ENCODE assay signal across 21 cellular contexts in genomic region chr2:112161431-112162145, GRCh38. TPM values are rescaled to one million over a fixed set of nuclear protein-coding genes. Genes with fewer than 3 reads are reported as not detected.
DNase-seq lines count a peak whose midpoint lies in the region; ATAC-seq lines count a peak whose summit lies in the region.
"Had no signal": no experiment of that assay in that cellular context is flagged by ENCODE, and none has a peak within 500 bp of the region (broad histone marks: within the 10 kb centered on the region; RNA-seq: fewer than 3 reads in every experiment).

No MANE protein-coding gene starts in this region.

- CTCF ChIA-PET in activated naive CD4-positive, alpha-beta T cell treated with anti-CD3 and anti-CD28 coated beads, Interleukin-2, amount 10 ng/mL, durations not matched to agents 7 days and 5 days (lab: Charles Lee), result no interaction called here
- CTCF ChIA-PET in activated naive CD4-positive, alpha-beta T cell treated with anti-CD3 and anti-CD28 coated beads for 36 hours (lab: Charles Lee), result interaction anchor here (0.7 kb wide), 1 partner anchor 13 kb away, joined by 3 read pairs; no protein-coding TSS in a partner anchor

- intact Hi-C loops in activated naive CD4-positive, alpha-beta T cell treated with anti-CD3 and anti-CD28 coated beads for 36 hours (cut with micrococcal nuclease), result no loop called here

- H3K36me3 Mint-ChIP-seq in activated naive CD4-positive, alpha-beta T cell treated with anti-CD3 and anti-CD28 coated beads, Interleukin-2, amount 10 ng/mL, durations not matched to agents 7 days and 5 days, result no peaks in the 10 kb centered on the region
- no peaks in the 10 kb centered on the region for H3K36me3 Mint-ChIP-seq in activated naive CD4-positive, alpha-beta T cell treated with anti-CD3 and anti-CD28 coated beads for 36 hours (ENCODE audit: low read depth)
- H3K36me3 Mint-ChIP-seq: CD14-positive monocyte, IgD-negative memory B cell, mesothelial cell of epicardium had no signal

- DNase-seq in activated naive CD4-positive, alpha-beta T cell treated with anti-CD3 and anti-CD28 coated beads, Interleukin-2, amount 10 ng/mL, durations not matched to agents 7 days and 5 days, result peak; percentile 8
- DNase-seq in activated naive CD4-positive, alpha-beta T cell treated with anti-CD3 and anti-CD28 coated beads for 36 hours, result no peak
- DNase-seq in NCI-H2171 (lab: John Stamatoyannopoulos, UW) (peak; percentile 55), SHP77 treated with DMSO at 0.1 percent for 48 hours (lab: John Stamatoyannopoulos, UW) (peak; percentile 43), RPMI8226 (no peak), mucosa of gallbladder (ENCODE audit: low spot score) (no peak), NCI-H446 (lab: John Stamatoyannopoulos, UW) (no peak)
- DNase-seq: activated naive CD8-positive, alpha-beta T cell treated with anti-CD3 and anti-CD28 coated beads for 36 hours; DMS 273 treated with DMSO at 0.1 percent for 48 hours; effector memory CD4-positive, alpha-beta T cell; GF-D8; GOT3; MG63; NCI-H2081 treated with DMSO at 0.1 percent for 48 hours; sigmoid colon had no signal

- no peaks in the 10 kb centered on the region for H3K9me3 Mint-ChIP-seq in activated naive CD4-positive, alpha-beta T cell treated with anti-CD3 and anti-CD28 coated beads, Interleukin-2, amount 10 ng/mL, durations not matched to agents 7 days and 5 days
- H3K9me3 Mint-ChIP-seq in activated naive CD4-positive, alpha-beta T cell treated with anti-CD3 and anti-CD28 coated beads for 36 hours, result no peaks in the 10 kb centered on the region
- H3K9me3 Mint-ChIP-seq: activated naive CD8-positive, alpha-beta T cell treated with anti-CD3 and anti-CD28 coated beads for 36 hours; IgD-negative memory B cell; mesothelial cell of epicardium; nephron had no signal

- no peak for ATAC-seq in GM21737 (IDR thresholded peaks at IDR 0.05; ENCODE audit: unreplicated experiment)
- ATAC-seq: activated CD4-positive, CD25-positive, alpha-beta regulatory T cell treated with anti-CD3 and anti-CD28 coated beads, Interleukin-2, amount 50 U/mL, for 24 hours had no signal

- H3K4me1 Mint-ChIP-seq in activated naive CD4-positive, alpha-beta T cell treated with anti-CD3 and anti-CD28 coated beads, Interleukin-2, amount 10 ng/mL, durations not matched to agents 7 days and 5 days, result peaks cover 15% of the 10 kb centered on the region
- H3K4me1 Mint-ChIP-seq in activated naive CD4-positive, alpha-beta T cell treated with anti-CD3 and anti-CD28 coated beads for 36 hours (ENCODE audit: low read depth), result peaks cover 15% of the 10 kb centered on the region
- H3K4me1 Mint-ChIP-seq: mesothelial cell of epicardium, nephron had no signal

- no peak overlapping the region for H3K27ac Mint-ChIP-seq in activated naive CD4-positive, alpha-beta T cell treated with anti-CD3 and anti-CD28 coated beads, Interleukin-2, amount 10 ng/mL, durations not matched to agents 7 days and 5 days
- H3K27ac Mint-ChIP-seq in activated naive CD4-positive, alpha-beta T cell treated with anti-CD3 and anti-CD28 coated beads for 36 hours, result no peak overlapping the region
- H3K27ac Mint-ChIP-seq: activated naive CD8-positive, alpha-beta T cell treated with anti-CD3 and anti-CD28 coated beads for 36 hours; mesothelial cell of epicardium; nephron had no signal

- peaks cover 8% of the 10 kb centered on the region for H3K27me3 Mint-ChIP-seq in activated naive CD4-positive, alpha-beta T cell treated with anti-CD3 and anti-CD28 coated beads, Interleukin-2, amount 10 ng/mL, durations not matched to agents 7 days and 5 days
- no peaks in the 10 kb centered on the region for H3K27me3 Mint-ChIP-seq in activated naive CD4-positive, alpha-beta T cell treated with anti-CD3 and anti-CD28 coated beads for 36 hours (ENCODE audit: low read depth)

- H3K4me3 Mint-ChIP-seq in activated naive CD4-positive, alpha-beta T cell treated with anti-CD3 and anti-CD28 coated beads, Interleukin-2, amount 10 ng/mL, durations not matched to agents 7 days and 5 days, result no peak overlapping the region
- no peak overlapping the region for H3K4me3 Mint-ChIP-seq in activated naive CD4-positive, alpha-beta T cell treated with anti-CD3 and anti-CD28 coated beads for 36 hours
- H3K4me3 Mint-ChIP-seq: activated naive CD8-positive, alpha-beta T cell treated with anti-CD3 and anti-CD28 coated beads for 36 hours; CD14-positive monocyte; mesothelial cell of epicardium; nephron had no signal

RNA-seq across cellular contexts. Expression of gene FBLN7, which starts 23.4 kb away (rescaled TPM):
- total RNA-seq in activated naive CD4-positive, alpha-beta T cell treated with anti-CD3 and anti-CD28 coated beads for 36 hours, result 10 to 100 TPM; 34.5 to 39.0 TPM
- total RNA-seq in mucosa of gallbladder, result 2.9 TPM

Comparison
In these comparisons a context has a peak if more than half of its experiments do, and no peak if none do; other contexts are left out.
1. DNase-seq: peak in activated naive CD4-positive, alpha-beta T cell treated with anti-CD3 and anti-CD28 coated beads, Interleukin-2, amount 10 ng/mL, durations not matched to agents 7 days and 5 days (single experiment), NCI-H2171 (single experiment) and SHP77 treated with DMSO at 0.1 percent for 48 hours (single experiment); none in activated naive CD4-positive, alpha-beta T cell treated with anti-CD3 and anti-CD28 coated beads for 36 hours (single experiment), RPMI8226 (single experiment), mucosa of gallbladder (single experiment) and NCI-H446 (0 of 2).